In the genomic region with DNA sequence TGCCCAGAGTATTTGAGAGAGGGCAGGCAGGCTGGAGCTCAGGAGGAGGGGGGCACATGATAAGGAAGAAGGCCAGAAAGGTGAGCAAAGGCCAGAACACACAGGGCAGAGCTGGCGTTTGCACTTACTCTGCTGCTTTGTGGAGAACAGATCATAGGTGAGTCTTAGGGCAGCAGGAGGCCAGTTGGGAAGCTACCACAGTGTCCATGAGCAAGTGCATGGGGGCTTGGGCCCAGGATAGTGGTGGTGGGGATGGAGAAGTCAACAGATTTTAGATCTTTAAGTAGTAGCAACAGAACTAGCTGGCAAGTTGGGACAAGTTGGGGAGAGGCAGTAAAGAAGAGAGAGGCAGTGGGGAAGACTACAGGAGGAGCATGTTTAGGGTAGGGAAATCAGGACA, we compare ENCODE assay signal across 1 cellular context.
TF ChIP-seq lines count a peak whose summit lies in the region.

No MANE protein-coding gene starts in this region.

TF ChIP-seq in H1, 55 proteins besides CTCF, POLR2A, EP300 and RAD21:
- no peak for TF ChIP-seq CHD1 (IDR thresholded peaks at IDR 0.05; ENCODE audit: low read depth, low read length)
- TF ChIP-seq TAF7 (optimal IDR thresholded peaks at IDR 0.05; ENCODE audit: borderline replicate concordance, low read depth, low read length) = no peak
- TF ChIP-seq RXRA (IDR thresholded peaks at IDR 0.05; ENCODE audit: insufficient read depth, low read depth, low read length) = no peak
- no peak for TF ChIP-seq BACH1 (IDR thresholded peaks at IDR 0.05; ENCODE audit: low read length)
- no peak for TF ChIP-seq SP1 (IDR thresholded peaks at IDR 0.05; ENCODE audit: low read depth, low read length)
- TF ChIP-seq, protein P1, sequence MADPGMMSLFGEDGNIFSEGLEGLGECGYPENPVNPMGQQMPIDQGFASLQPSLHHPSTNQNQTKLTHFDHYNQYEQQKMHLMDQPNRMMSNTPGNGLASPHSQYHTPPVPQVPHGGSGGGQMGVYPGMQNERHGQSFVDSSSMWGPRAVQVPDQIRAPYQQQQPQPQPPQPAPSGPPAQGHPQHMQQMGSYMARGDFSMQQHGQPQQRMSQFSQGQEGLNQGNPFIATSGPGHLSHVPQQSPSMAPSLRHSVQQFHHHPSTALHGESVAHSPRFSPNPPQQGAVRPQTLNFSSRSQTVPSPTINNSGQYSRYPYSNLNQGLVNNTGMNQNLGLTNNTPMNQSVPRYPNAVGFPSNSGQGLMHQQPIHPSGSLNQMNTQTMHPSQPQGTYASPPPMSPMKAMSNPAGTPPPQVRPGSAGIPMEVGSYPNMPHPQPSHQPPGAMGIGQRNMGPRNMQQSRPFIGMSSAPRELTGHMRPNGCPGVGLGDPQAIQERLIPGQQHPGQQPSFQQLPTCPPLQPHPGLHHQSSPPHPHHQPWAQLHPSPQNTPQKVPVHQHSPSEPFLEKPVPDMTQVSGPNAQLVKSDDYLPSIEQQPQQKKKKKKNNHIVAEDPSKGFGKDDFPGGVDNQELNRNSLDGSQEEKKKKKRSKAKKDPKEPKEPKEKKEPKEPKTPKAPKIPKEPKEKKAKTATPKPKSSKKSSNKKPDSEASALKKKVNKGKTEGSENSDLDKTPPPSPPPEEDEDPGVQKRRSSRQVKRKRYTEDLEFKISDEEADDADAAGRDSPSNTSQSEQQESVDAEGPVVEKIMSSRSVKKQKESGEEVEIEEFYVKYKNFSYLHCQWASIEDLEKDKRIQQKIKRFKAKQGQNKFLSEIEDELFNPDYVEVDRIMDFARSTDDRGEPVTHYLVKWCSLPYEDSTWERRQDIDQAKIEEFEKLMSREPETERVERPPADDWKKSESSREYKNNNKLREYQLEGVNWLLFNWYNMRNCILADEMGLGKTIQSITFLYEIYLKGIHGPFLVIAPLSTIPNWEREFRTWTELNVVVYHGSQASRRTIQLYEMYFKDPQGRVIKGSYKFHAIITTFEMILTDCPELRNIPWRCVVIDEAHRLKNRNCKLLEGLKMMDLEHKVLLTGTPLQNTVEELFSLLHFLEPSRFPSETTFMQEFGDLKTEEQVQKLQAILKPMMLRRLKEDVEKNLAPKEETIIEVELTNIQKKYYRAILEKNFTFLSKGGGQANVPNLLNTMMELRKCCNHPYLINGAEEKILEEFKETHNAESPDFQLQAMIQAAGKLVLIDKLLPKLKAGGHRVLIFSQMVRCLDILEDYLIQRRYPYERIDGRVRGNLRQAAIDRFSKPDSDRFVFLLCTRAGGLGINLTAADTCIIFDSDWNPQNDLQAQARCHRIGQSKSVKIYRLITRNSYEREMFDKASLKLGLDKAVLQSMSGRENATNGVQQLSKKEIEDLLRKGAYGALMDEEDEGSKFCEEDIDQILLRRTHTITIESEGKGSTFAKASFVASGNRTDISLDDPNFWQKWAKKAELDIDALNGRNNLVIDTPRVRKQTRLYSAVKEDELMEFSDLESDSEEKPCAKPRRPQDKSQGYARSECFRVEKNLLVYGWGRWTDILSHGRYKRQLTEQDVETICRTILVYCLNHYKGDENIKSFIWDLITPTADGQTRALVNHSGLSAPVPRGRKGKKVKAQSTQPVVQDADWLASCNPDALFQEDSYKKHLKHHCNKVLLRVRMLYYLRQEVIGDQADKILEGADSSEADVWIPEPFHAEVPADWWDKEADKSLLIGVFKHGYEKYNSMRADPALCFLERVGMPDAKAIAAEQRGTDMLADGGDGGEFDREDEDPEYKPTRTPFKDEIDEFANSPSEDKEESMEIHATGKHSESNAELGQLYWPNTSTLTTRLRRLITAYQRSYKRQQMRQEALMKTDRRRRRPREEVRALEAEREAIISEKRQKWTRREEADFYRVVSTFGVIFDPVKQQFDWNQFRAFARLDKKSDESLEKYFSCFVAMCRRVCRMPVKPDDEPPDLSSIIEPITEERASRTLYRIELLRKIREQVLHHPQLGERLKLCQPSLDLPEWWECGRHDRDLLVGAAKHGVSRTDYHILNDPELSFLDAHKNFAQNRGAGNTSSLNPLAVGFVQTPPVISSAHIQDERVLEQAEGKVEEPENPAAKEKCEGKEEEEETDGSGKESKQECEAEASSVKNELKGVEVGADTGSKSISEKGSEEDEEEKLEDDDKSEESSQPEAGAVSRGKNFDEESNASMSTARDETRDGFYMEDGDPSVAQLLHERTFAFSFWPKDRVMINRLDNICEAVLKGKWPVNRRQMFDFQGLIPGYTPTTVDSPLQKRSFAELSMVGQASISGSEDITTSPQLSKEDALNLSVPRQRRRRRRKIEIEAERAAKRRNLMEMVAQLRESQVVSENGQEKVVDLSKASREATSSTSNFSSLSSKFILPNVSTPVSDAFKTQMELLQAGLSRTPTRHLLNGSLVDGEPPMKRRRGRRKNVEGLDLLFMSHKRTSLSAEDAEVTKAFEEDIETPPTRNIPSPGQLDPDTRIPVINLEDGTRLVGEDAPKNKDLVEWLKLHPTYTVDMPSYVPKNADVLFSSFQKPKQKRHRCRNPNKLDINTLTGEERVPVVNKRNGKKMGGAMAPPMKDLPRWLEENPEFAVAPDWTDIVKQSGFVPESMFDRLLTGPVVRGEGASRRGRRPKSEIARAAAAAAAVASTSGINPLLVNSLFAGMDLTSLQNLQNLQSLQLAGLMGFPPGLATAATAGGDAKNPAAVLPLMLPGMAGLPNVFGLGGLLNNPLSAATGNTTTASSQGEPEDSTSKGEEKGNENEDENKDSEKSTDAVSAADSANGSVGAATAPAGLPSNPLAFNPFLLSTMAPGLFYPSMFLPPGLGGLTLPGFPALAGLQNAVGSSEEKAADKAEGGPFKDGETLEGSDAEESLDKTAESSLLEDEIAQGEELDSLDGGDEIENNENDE (IDR thresholded peaks at IDR 0.05; ENCODE audit: insufficient replicate concordance, low read length) = no peak
- no peak for TF ChIP-seq HDAC2 (IDR thresholded peaks at IDR 0.05; ENCODE audit: borderline replicate concordance in 1 of 2, low read depth in 2 of 2, low read length in 2 of 2)
- TF ChIP-seq RBBP5 (IDR thresholded peaks at IDR 0.05; ENCODE audit: borderline replicate concordance, low read depth, low read length) = no peak
